ENCODE assay signal across 12 cellular contexts in genomic region chr10:60810437-60811182, GRCh38. TPM values are rescaled to one million over a fixed set of nuclear protein-coding genes. Genes with fewer than 3 reads are reported as not detected.
A peak's percentile ranks its signal among the peaks of the same experiment; 100 is the strongest.
DNase-seq lines count a peak whose midpoint lies in the region; ATAC-seq, FAIRE-seq and TF ChIP-seq lines count a peak whose summit lies in the region.
"Had no signal": no experiment of that assay in that cellular context is flagged by ENCODE, and none has a peak within 500 bp of the region (broad histone marks: within the 10 kb centered on the region; RNA-seq: fewer than 3 reads in every experiment).

No MANE protein-coding gene starts in this region.

- peak; percentile 47 for DNase-seq in M059J (ENCODE audit: low read depth)
- no peak for DNase-seq in coronary artery (ENCODE audit: low spot score)
- DNase-seq in left lobe of liver (ENCODE audit: low spot score), result no peak
- no peak for DNase-seq in suprapubic skin (ENCODE audit: low spot score in 2 of 2)
- no peak for DNase-seq in NCI-H146 treated with DMSO at 0.1 percent for 48 hours (lab: John Stamatoyannopoulos, UW; ENCODE audit: unreplicated experiment)
- no peak for DNase-seq in RCC 7860 (ENCODE audit: low spot score)
- DNase-seq: activated naive CD8-positive, alpha-beta T cell treated with anti-CD3 and anti-CD28 coated beads, Interleukin-2, amount 10 ng/mL, durations not matched to agents 7 days and 5 days; NCI-H446 had no signal

- H3K27me3 Mint-ChIP-seq in stimulated activated memory B cell treated with anti-CD40 and anti-IgM and Interleukin-4, amounts not matched to agents 10 μg/mL and 1 μg/mL and 100 μg/mL, for 72 hours, result no peaks in the 10 kb centered on the region
- H3K27me3 Mint-ChIP-seq: activated naive CD8-positive, alpha-beta T cell treated with anti-CD3 and anti-CD28 coated beads, Interleukin-2, amount 10 ng/mL, durations not matched to agents 7 days and 5 days had no signal

- peak; percentile 73 for ATAC-seq in left lobe of liver
- no peak for ATAC-seq in GM18907 (IDR thresholded peaks at IDR 0.05; ENCODE audit: unreplicated experiment)
- ATAC-seq in stimulated activated memory B cell treated with anti-CD40 and anti-IgM and Interleukin-4, amounts not matched to agents 10 μg/mL and 1 μg/mL and 100 μg/mL, for 72 hours, result no peak

- TF ChIP-seq EP300 in suprapubic skin (IDR thresholded peaks at IDR 0.05), result no peak

- H3K4me1 ChIP-seq in suprapubic skin, result peaks cover 17% of the 10 kb centered on the region

- H3K9me3 Mint-ChIP-seq in stimulated activated memory B cell treated with anti-CD40 and anti-IgM and Interleukin-4, amounts not matched to agents 10 μg/mL and 1 μg/mL and 100 μg/mL, for 72 hours, result no peaks in the 10 kb centered on the region
- H3K9me3 Mint-ChIP-seq: activated naive CD8-positive, alpha-beta T cell treated with anti-CD3 and anti-CD28 coated beads, Interleukin-2, amount 10 ng/mL, durations not matched to agents 7 days and 5 days had no signal

- TF ChIP-seq CTCF in coronary artery (IDR thresholded peaks at IDR 0.05) (no peak), suprapubic skin (IDR thresholded peaks at IDR 0.05) (no peak)

- no peak for FAIRE-seq in RCC 7860 (lab: Jason Lieb, UNC)

- H3K4me1 Mint-ChIP-seq in stimulated activated memory B cell treated with anti-CD40 and anti-IgM and Interleukin-4, amounts not matched to agents 10 μg/mL and 1 μg/mL and 100 μg/mL, for 72 hours, result no peaks in the 10 kb centered on the region
- H3K4me1 Mint-ChIP-seq: activated naive CD8-positive, alpha-beta T cell treated with anti-CD3 and anti-CD28 coated beads, Interleukin-2, amount 10 ng/mL, durations not matched to agents 7 days and 5 days had no signal

- no peaks in the 10 kb centered on the region for H3K27me3 ChIP-seq in suprapubic skin
- H3K27me3 ChIP-seq: thyroid gland had no signal

- H3K27ac ChIP-seq in coronary artery (peak overlapping the region; percentile 31 to 42), suprapubic skin (peak overlapping the region; percentile 6)
- H3K27ac ChIP-seq: thyroid gland, VCaP had no signal

- no peak overlapping the region for H3K4me3 ChIP-seq in coronary artery
- H3K4me3 ChIP-seq in suprapubic skin, result no peak overlapping the region
- H3K4me3 ChIP-seq: thyroid gland had no signal

- H3K4me3 Mint-ChIP-seq in stimulated activated memory B cell treated with anti-CD40 and anti-IgM and Interleukin-4, amounts not matched to agents 10 μg/mL and 1 μg/mL and 100 μg/mL, for 72 hours, result no peak overlapping the region
- H3K4me3 Mint-ChIP-seq: activated naive CD8-positive, alpha-beta T cell treated with anti-CD3 and anti-CD28 coated beads, Interleukin-2, amount 10 ng/mL, durations not matched to agents 7 days and 5 days had no signal

- TF ChIP-seq POLR2A in suprapubic skin (IDR thresholded peaks at IDR 0.05), result no peak

- H3K36me3 ChIP-seq in suprapubic skin, result no peaks in the 10 kb centered on the region
- H3K36me3 ChIP-seq: thyroid gland had no signal

- H3K9me3 ChIP-seq in suprapubic skin, result no peaks in the 10 kb centered on the region
- H3K9me3 ChIP-seq: thyroid gland had no signal

- no peak overlapping the region for H3K27ac Mint-ChIP-seq in stimulated activated memory B cell treated with anti-CD40 and anti-IgM and Interleukin-4, amounts not matched to agents 10 μg/mL and 1 μg/mL and 100 μg/mL, for 72 hours
- H3K27ac Mint-ChIP-seq: activated naive CD8-positive, alpha-beta T cell treated with anti-CD3 and anti-CD28 coated beads, Interleukin-2, amount 10 ng/mL, durations not matched to agents 7 days and 5 days had no signal

- 27% methylated on average over 4 of the region's 4 CpGs for WGBS in suprapubic skin

- H3K36me3 Mint-ChIP-seq in stimulated activated memory B cell treated with anti-CD40 and anti-IgM and Interleukin-4, amounts not matched to agents 10 μg/mL and 1 μg/mL and 100 μg/mL, for 72 hours, result no peaks in the 10 kb centered on the region

RNA-seq across cellular contexts. Expression of gene CDK1, which starts 32.3 kb away (rescaled TPM):
- 151 and 191 TPM in 2 replicates for total RNA-seq in M059J (2014; rRNA removed; shearing (Covaris generic))
- total RNA-seq in left lobe of liver (0.65 TPM), suprapubic skin (10 to 100 TPM in 1 of 4 donors, 1 to 10 TPM in 3; 4.8 to 14.3 (median 8.6) TPM)
